ENCODE assay signal across 22 cellular contexts in the genomic region with DNA sequence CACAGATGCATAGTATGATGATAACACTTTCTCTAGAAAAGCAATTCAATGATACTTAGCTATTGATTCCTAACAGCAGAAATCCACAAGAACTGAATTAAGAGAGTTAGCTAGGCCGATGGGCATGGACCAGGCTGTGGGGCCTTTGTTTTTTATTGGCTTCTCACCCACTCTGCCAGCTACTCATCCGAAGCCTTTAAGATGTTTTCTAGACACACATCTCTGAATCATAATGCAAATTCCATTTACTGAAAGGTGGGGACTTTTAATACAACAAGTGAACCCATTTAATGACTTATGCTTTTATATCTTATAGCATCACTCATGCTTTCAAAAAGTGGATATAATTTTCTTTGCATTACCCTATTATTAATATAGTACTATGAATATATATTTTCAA.
DNase-seq lines count a peak whose midpoint lies in the region; ATAC-seq, FAIRE-seq and TF ChIP-seq lines count a peak whose summit lies in the region.
"Had no signal": no experiment of that assay in that cellular context is flagged by ENCODE, and none has a peak within 500 bp of the region (broad histone marks: within the 10 kb centered on the region; RNA-seq: fewer than 3 reads in every experiment).

No MANE protein-coding gene starts in this region.

- H3K9me3 ChIP-seq in osteoblast (ENCODE audit: low read depth, low read length): no peaks in the 10 kb centered on the region
- H3K9me3 ChIP-seq: gastrocnemius medialis, neutrophil had no signal

- TF ChIP-seq CTCF in Calu3 (IDR thresholded peaks at IDR 0.05; ENCODE audit: unreplicated experiment) (no peak), NB4 (IDR thresholded peaks at IDR 0.05; ENCODE audit: low read depth, low read length) (no peak), bronchial epithelial cell (IDR thresholded peaks at IDR 0.05; ENCODE audit: insufficient read depth, low read length, severe bottlenecking) (no peak), osteoblast (IDR thresholded peaks at IDR 0.05; ENCODE audit: extremely low read depth, low read depth, low read length) (no peak)

- intact Hi-C loops in Calu3 (cut with micrococcal nuclease; ENCODE audit: unreplicated experiment): loop anchor here (5.0 kb wide), 1 partner anchor 42 kb away; no protein-coding TSS in a partner anchor

- H3K4me1 ChIP-seq in osteoblast (ENCODE audit: insufficient read depth, low read length): peaks cover 80% of the 10 kb centered on the region

- H3K4me3 Mint-ChIP-seq in Calu3 (ENCODE audit: low read depth, unreplicated experiment): peak overlapping the region; percentile 70
- no peak overlapping the region for H3K4me3 Mint-ChIP-seq in activated T-cell treated with anti-CD3 and anti-CD28 coated beads, Interleukin-2, amount 50 U/mL, for 72 hours
- H3K4me3 Mint-ChIP-seq: activated naive CD8-positive, alpha-beta T cell; CD4-positive, alpha-beta memory T cell had no signal

- no peak for TF ChIP-seq POLR2A in NB4 (IDR thresholded peaks at IDR 0.05; ENCODE audit: extremely low read depth, insufficient read length)

- H3K27ac Mint-ChIP-seq in Calu3 (ENCODE audit: unreplicated experiment): peak overlapping the region; percentile 86
- no peak overlapping the region for H3K27ac Mint-ChIP-seq in activated T-cell treated with anti-CD3 and anti-CD28 coated beads, Interleukin-2, amount 50 U/mL, for 72 hours
- H3K27ac Mint-ChIP-seq: activated naive CD8-positive, alpha-beta T cell had no signal

- H3K79me2 ChIP-seq in osteoblast (ENCODE audit: insufficient read depth, low read length): peaks cover 96% of the 10 kb centered on the region

- peak overlapping the region; percentile 30 for H3K4me3 ChIP-seq in NB4 (ENCODE audit: low read depth, low read length)
- H3K4me3 ChIP-seq in bronchial epithelial cell (ENCODE audit: low read depth, low read length): no peak overlapping the region
- peak overlapping the region; percentile 11 for H3K4me3 ChIP-seq in osteoblast (ENCODE audit: insufficient read depth, low read length)
- H3K4me3 ChIP-seq: gastrocnemius medialis had no signal

- ATAC-seq in activated T-cell treated with anti-CD3 and anti-CD28 coated beads, Interleukin-2, amount 50 U/mL, for 72 hours (replicated peaks in 1 of 2): no peak
- ATAC-seq: gastrocnemius medialis had no signal

- H3K27ac ChIP-seq in osteoblast (ENCODE audit: low read depth, low read length): peak overlapping the region; percentile 98
- H3K27ac ChIP-seq: HL-60, neutrophil had no signal

- peak overlapping the region; percentile 83 for H3K4me2 ChIP-seq in osteoblast (ENCODE audit: insufficient read depth, low read length)

- no peak overlapping the region for H2AFZ ChIP-seq in osteoblast (ENCODE audit: low read length)

- H3K36me3 Mint-ChIP-seq in Calu3 (ENCODE audit: insufficient read depth, unreplicated experiment): peaks cover 83% of the 10 kb centered on the region
- peaks cover 12 to 29% of the 10 kb centered on the region in 2 donors for H3K36me3 Mint-ChIP-seq in activated T-cell treated with anti-CD3 and anti-CD28 coated beads, Interleukin-2, amount 50 U/mL, for 72 hours (ENCODE audit: insufficient read depth in 2 of 2)

- BruUV-seq in Calu3 (replicated peaks; lab: Mats Ljungman, UMichigan): no TSS peak

- H3K27me3 ChIP-seq in bronchial epithelial cell (ENCODE audit: control insufficient read depth, insufficient read depth, low read length) (no peaks in the 10 kb centered on the region), osteoblast (ENCODE audit: insufficient read depth, low read length) (no peaks in the 10 kb centered on the region)
- H3K27me3 ChIP-seq: gastrocnemius medialis, neutrophil had no signal

- peaks cover 31% of the 10 kb centered on the region for H4K20me1 ChIP-seq in osteoblast (ENCODE audit: insufficient read depth, low read length)

- H3K9me3 Mint-ChIP-seq in Calu3 (ENCODE audit: low read depth, unreplicated experiment): no peaks in the 10 kb centered on the region
- no peaks in the 10 kb centered on the region for H3K9me3 Mint-ChIP-seq in activated T-cell treated with anti-CD3 and anti-CD28 coated beads, Interleukin-2, amount 50 U/mL, for 72 hours

- H3K27me3 Mint-ChIP-seq in Calu3 (ENCODE audit: unreplicated experiment): no peaks in the 10 kb centered on the region
- no peaks in the 10 kb centered on the region for H3K27me3 Mint-ChIP-seq in activated T-cell treated with anti-CD3 and anti-CD28 coated beads, Interleukin-2, amount 50 U/mL, for 72 hours (ENCODE audit: low read depth)
- H3K27me3 Mint-ChIP-seq: activated naive CD8-positive, alpha-beta T cell; CD4-positive, alpha-beta memory T cell had no signal

- CTCF ChIA-PET in Calu3 (lab: Charles Lee): no interaction called here

- DNase-seq in Calu3 (no peak), NB4 (ENCODE audit: low read depth) (no peak), bronchial epithelial cell (ENCODE audit: low read depth) (peak; percentile 64), osteoblast (ENCODE audit: insufficient read length, low spot score, missing footprints) (no peak), LoVo (ENCODE audit: low spot score) (no peak), NCI-H2029 treated with DMSO at 0.1 percent for 48 hours (lab: John Stamatoyannopoulos, UW) (no peak), NCI-H2171 (lab: John Stamatoyannopoulos, UW) (no peak)
- no peak for DNase-seq in activated T-cell treated with anti-CD3 and anti-CD28 coated beads, Interleukin-2, amount 50 U/mL, for 72 hours
- DNase-seq: activated CD4-positive, CD25-positive, alpha-beta regulatory T cell; CD4-positive, alpha-beta memory T cell; central memory CD4-positive, alpha-beta T cell; effector memory CD4-positive, alpha-beta T cell; gastrocnemius medialis; GDM1; Kasumi-1; midbrain; NCI-H1930; stimulated activated naive CD4-positive, alpha-beta T cell; T-helper 1 cell had no signal

- H3K4me1 Mint-ChIP-seq in Calu3 (ENCODE audit: low read depth, unreplicated experiment): peaks cover 42% of the 10 kb centered on the region
- peaks cover 54% of the 10 kb centered on the region for H3K4me1 Mint-ChIP-seq in activated T-cell treated with anti-CD3 and anti-CD28 coated beads, Interleukin-2, amount 50 U/mL, for 72 hours (ENCODE audit: low read depth)

- FAIRE-seq in bronchial epithelial cell (lab: Jason Lieb, UNC): no peak

- H3K36me3 ChIP-seq in bronchial epithelial cell (ENCODE audit: control insufficient read depth, insufficient read depth, low read length): peaks cover 8% of the 10 kb centered on the region
- H3K36me3 ChIP-seq in osteoblast (ENCODE audit: insufficient read depth, low read length): peaks cover 66% of the 10 kb centered on the region
